ENCODE assay signal across 22 cellular contexts in genomic region chr10:76305930-76306612, GRCh38.
"Had no signal": no experiment of that assay in that cellular context is flagged by ENCODE, and none has a peak within 500 bp of the region (broad histone marks: within the 10 kb centered on the region; RNA-seq: fewer than 3 reads in every experiment).

No MANE protein-coding gene starts in this region.

- ATAC-seq: activated CD8-positive, alpha-beta memory T cell treated with anti-CD3 and anti-CD28 coated beads, Interleukin-2, amount 10 ng/mL, durations not matched to agents 7 days and 5 days; activated T-helper 17 cell treated with anti-CD3 and anti-CD28 coated beads, Interleukin-2, amount 50 U/mL, for 72 hours; natural killer cell treated with Interleukin-12 subunit alpha and Interleukin-12 subunit beta and Interleukin-15 and Interleukin-18, amount 100 ng/mL, for 72 hours; stimulated activated memory B cell treated with anti-CD40 and anti-IgM and Interleukin-4, amounts not matched to agents 10 μg/mL and 1 μg/mL and 100 μg/mL, for 72 hours; WTC11 had no signal

- H3K27ac Mint-ChIP-seq: activated CD4-positive, alpha-beta memory T cell treated with anti-CD3 and anti-CD28 coated beads, Interleukin-2, amount 10 ng/mL, durations not matched to agents 7 days and 5 days; activated CD8-positive, alpha-beta memory T cell treated with anti-CD3 and anti-CD28 coated beads, Interleukin-2, amount 10 ng/mL, durations not matched to agents 7 days and 5 days; activated naive CD8-positive, alpha-beta T cell treated with anti-CD3 and anti-CD28 coated beads for 36 hours; activated T-helper 17 cell treated with anti-CD3 and anti-CD28 coated beads, Interleukin-2, amount 50 U/mL, for 72 hours; endodermal cell; natural killer cell treated with Interleukin-12 subunit alpha and Interleukin-12 subunit beta and Interleukin-15 and Interleukin-18, amount 100 ng/mL, for 72 hours; progenitor cell of endocrine pancreas; stimulated activated memory B cell treated with anti-CD40 and anti-IgM and Interleukin-4, amounts not matched to agents 10 μg/mL and 1 μg/mL and 100 μg/mL, for 72 hours; WTC11 had no signal

- DNase-seq: activated CD4-positive, alpha-beta memory T cell treated with anti-CD3 and anti-CD28 coated beads, Interleukin-2, amount 10 ng/mL, durations not matched to agents 7 days and 5 days; activated CD4-positive, alpha-beta T cell treated with anti-CD3 and anti-CD28 coated beads for 4 hours; activated CD8-positive, alpha-beta memory T cell treated with anti-CD3 and anti-CD28 coated beads, Interleukin-2, amount 10 ng/mL, durations not matched to agents 7 days and 5 days; activated naive CD4-positive, alpha-beta T cell; activated naive CD8-positive, alpha-beta T cell treated with anti-CD3 and anti-CD28 coated beads for 36 hours; activated T-cell treated with anti-CD3 and anti-CD28 coated beads, Interleukin-2, amount 50 U/mL, for 1 hour; central memory CD4-positive, alpha-beta T cell; dorsolateral prefrontal cortex; endodermal cell; stimulated activated CD4-positive, alpha-beta T cell treated with anti-CD3 and anti-CD28 coated beads, Interleukin-4, amount 100 ng/mL, for 1 hour; T-helper 2 cell; testis; upper lobe of left lung had no signal

- H3K4me3 Mint-ChIP-seq: activated CD4-positive, alpha-beta memory T cell treated with anti-CD3 and anti-CD28 coated beads, Interleukin-2, amount 10 ng/mL, durations not matched to agents 7 days and 5 days; activated CD8-positive, alpha-beta memory T cell treated with anti-CD3 and anti-CD28 coated beads, Interleukin-2, amount 10 ng/mL, durations not matched to agents 7 days and 5 days; activated naive CD8-positive, alpha-beta T cell treated with anti-CD3 and anti-CD28 coated beads for 36 hours; activated T-helper 17 cell treated with anti-CD3 and anti-CD28 coated beads, Interleukin-2, amount 50 U/mL, for 72 hours; endodermal cell; natural killer cell treated with Interleukin-12 subunit alpha and Interleukin-12 subunit beta and Interleukin-15 and Interleukin-18, amount 100 ng/mL, for 72 hours; stimulated activated memory B cell treated with anti-CD40 and anti-IgM and Interleukin-4, amounts not matched to agents 10 μg/mL and 1 μg/mL and 100 μg/mL, for 72 hours; WTC11 had no signal

- H3K4me3 ChIP-seq: dorsolateral prefrontal cortex, testis, upper lobe of left lung had no signal

- H3K27me3 Mint-ChIP-seq: activated CD4-positive, alpha-beta memory T cell treated with anti-CD3 and anti-CD28 coated beads, Interleukin-2, amount 10 ng/mL, durations not matched to agents 7 days and 5 days; activated CD8-positive, alpha-beta memory T cell treated with anti-CD3 and anti-CD28 coated beads, Interleukin-2, amount 10 ng/mL, durations not matched to agents 7 days and 5 days; stimulated activated memory B cell treated with anti-CD40 and anti-IgM and Interleukin-4, amounts not matched to agents 10 μg/mL and 1 μg/mL and 100 μg/mL, for 72 hours had no signal

- H3K4me1 ChIP-seq: testis had no signal

- H3K36me3 Mint-ChIP-seq: activated CD8-positive, alpha-beta memory T cell treated with anti-CD3 and anti-CD28 coated beads, Interleukin-2, amount 10 ng/mL, durations not matched to agents 7 days and 5 days; activated naive CD8-positive, alpha-beta T cell treated with anti-CD3 and anti-CD28 coated beads for 36 hours; natural killer cell treated with Interleukin-12 subunit alpha and Interleukin-12 subunit beta and Interleukin-15 and Interleukin-18, amount 100 ng/mL, for 72 hours; stimulated activated memory B cell treated with anti-CD40 and anti-IgM and Interleukin-4, amounts not matched to agents 10 μg/mL and 1 μg/mL and 100 μg/mL, for 72 hours; WTC11 had no signal

- FAIRE-seq: colon, TTC549 had no signal

- H3K27me3 ChIP-seq: brain microvascular endothelial cell, testis, upper lobe of left lung had no signal

- H3K9me3 Mint-ChIP-seq: activated CD4-positive, alpha-beta memory T cell treated with anti-CD3 and anti-CD28 coated beads, Interleukin-2, amount 10 ng/mL, durations not matched to agents 7 days and 5 days; activated naive CD8-positive, alpha-beta T cell treated with anti-CD3 and anti-CD28 coated beads for 36 hours; activated T-helper 17 cell treated with anti-CD3 and anti-CD28 coated beads, Interleukin-2, amount 50 U/mL, for 72 hours; natural killer cell treated with Interleukin-12 subunit alpha and Interleukin-12 subunit beta and Interleukin-15 and Interleukin-18, amount 100 ng/mL, for 72 hours; stimulated activated memory B cell treated with anti-CD40 and anti-IgM and Interleukin-4, amounts not matched to agents 10 μg/mL and 1 μg/mL and 100 μg/mL, for 72 hours had no signal

- H3K9me3 ChIP-seq: testis, upper lobe of left lung had no signal

- H3K27ac ChIP-seq: brain microvascular endothelial cell, dorsolateral prefrontal cortex, epithelial cell of prostate, testis, upper lobe of left lung had no signal

- H3K4me1 Mint-ChIP-seq: activated CD4-positive, alpha-beta memory T cell treated with anti-CD3 and anti-CD28 coated beads, Interleukin-2, amount 10 ng/mL, durations not matched to agents 7 days and 5 days; activated CD8-positive, alpha-beta memory T cell treated with anti-CD3 and anti-CD28 coated beads, Interleukin-2, amount 10 ng/mL, durations not matched to agents 7 days and 5 days; activated naive CD8-positive, alpha-beta T cell treated with anti-CD3 and anti-CD28 coated beads for 36 hours; activated T-helper 17 cell treated with anti-CD3 and anti-CD28 coated beads, Interleukin-2, amount 50 U/mL, for 72 hours; stimulated activated memory B cell treated with anti-CD40 and anti-IgM and Interleukin-4, amounts not matched to agents 10 μg/mL and 1 μg/mL and 100 μg/mL, for 72 hours had no signal

- H3K36me3 ChIP-seq: brain microvascular endothelial cell, upper lobe of left lung had no signal
